Comparison of ENCODE assay signal across 24 cellular contexts in the genomic region with DNA sequence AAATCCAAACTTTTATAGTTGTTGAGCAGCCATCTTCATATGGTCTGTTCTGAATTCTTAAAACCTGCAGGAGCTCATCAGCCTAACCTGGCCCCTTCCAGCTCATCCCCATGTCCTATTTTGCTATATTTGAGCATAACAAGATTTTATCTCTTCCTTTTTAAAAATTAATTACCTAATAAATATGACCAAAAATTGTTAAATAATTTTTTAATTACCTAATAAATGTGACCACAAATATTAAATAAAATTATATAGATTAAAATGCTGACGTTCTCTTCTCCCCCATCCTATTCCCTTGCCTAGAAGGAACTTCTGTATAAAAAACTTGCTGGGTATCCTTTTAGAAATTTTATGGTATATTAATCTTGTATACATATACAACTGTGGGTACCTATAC. TPM values are rescaled to one million over a fixed set of nuclear protein-coding genes. Genes with fewer than 3 reads are reported as not detected.
DNase-seq lines count a peak whose midpoint lies in the region; ATAC-seq lines count a peak whose summit lies in the region.
"Had no signal": no experiment of that assay in that cellular context is flagged by ENCODE, and none has a peak within 500 bp of the region (broad histone marks: within the 10 kb centered on the region; RNA-seq: fewer than 3 reads in every experiment).

No MANE protein-coding gene starts in this region.

- peak overlapping the region; percentile 81 for H3K27ac ChIP-seq in CD4-positive, CD25-positive, alpha-beta regulatory T cell (ENCODE audit: insufficient read depth, low read length, poor library complexity, severe bottlenecking)
- H3K27ac ChIP-seq: 22Rv1, C4-2B, ovary, SJCRH30, upper lobe of left lung had no signal

- H3K27me3 Mint-ChIP-seq in T-helper 1 cell treated with Interleukin-12 subunit alpha and Interleukin-12 subunit beta and Interleukin-4 antibody, amounts not matched to agents 30 μg/mL and 1 μg/mL, for 36 hours (ENCODE audit: low read depth): no peaks in the 10 kb centered on the region
- H3K27me3 Mint-ChIP-seq in CD4-positive, CD25-positive, alpha-beta regulatory T cell: no peaks in the 10 kb centered on the region
- no peaks in the 10 kb centered on the region for H3K27me3 Mint-ChIP-seq in T-helper 17 cell
- H3K27me3 Mint-ChIP-seq in activated naive CD8-positive, alpha-beta T cell treated with anti-CD3 and anti-CD28 coated beads, Interleukin-2, amount 10 ng/mL, durations not matched to agents 7 days and 5 days: no peaks in the 10 kb centered on the region
- no peaks in the 10 kb centered on the region for H3K27me3 Mint-ChIP-seq in stimulated activated memory B cell treated with anti-CD40 and anti-IgM and Interleukin-4, amounts not matched to agents 10 μg/mL and 1 μg/mL and 100 μg/mL, for 72 hours
- H3K27me3 Mint-ChIP-seq: effector memory CD8-positive, alpha-beta T cell had no signal

- H3K4me3 ChIP-seq in CD4-positive, CD25-positive, alpha-beta regulatory T cell (ENCODE audit: low read depth, low read length): peak overlapping the region; percentile 92
- H3K4me3 ChIP-seq: ovary, SJCRH30, upper lobe of left lung had no signal

- H3K9me3 Mint-ChIP-seq in T-helper 1 cell treated with Interleukin-12 subunit alpha and Interleukin-12 subunit beta and Interleukin-4 antibody, amounts not matched to agents 30 μg/mL and 1 μg/mL, for 36 hours: no peaks in the 10 kb centered on the region
- no peaks in the 10 kb centered on the region for H3K9me3 Mint-ChIP-seq in CD4-positive, CD25-positive, alpha-beta regulatory T cell
- H3K9me3 Mint-ChIP-seq in activated naive CD8-positive, alpha-beta T cell treated with anti-CD3 and anti-CD28 coated beads, Interleukin-2, amount 10 ng/mL, durations not matched to agents 7 days and 5 days: no peaks in the 10 kb centered on the region
- H3K9me3 Mint-ChIP-seq in stimulated activated memory B cell treated with anti-CD40 and anti-IgM and Interleukin-4, amounts not matched to agents 10 μg/mL and 1 μg/mL and 100 μg/mL, for 72 hours: no peaks in the 10 kb centered on the region
- H3K9me3 Mint-ChIP-seq: effector memory CD8-positive, alpha-beta T cell had no signal

- no peaks in the 10 kb centered on the region for H3K9me3 ChIP-seq in CD4-positive, CD25-positive, alpha-beta regulatory T cell (ENCODE audit: control insufficient read depth in 2 of 2, low read length in 2 of 2)
- H3K9me3 ChIP-seq in T-helper 17 cell (ENCODE audit: control insufficient read depth, low read length, poor library complexity, severe bottlenecking): no peaks in the 10 kb centered on the region
- H3K9me3 ChIP-seq: ovary, SJCRH30, upper lobe of left lung had no signal

- ATAC-seq in CD4-positive, CD25-positive, alpha-beta regulatory T cell (ENCODE audit: low read depth in 2 of 2): no peak
- no peak for ATAC-seq in T-helper 17 cell
- no peak for ATAC-seq in activated naive CD8-positive, alpha-beta T cell treated with anti-CD3 and anti-CD28 coated beads, Interleukin-2, amount 10 ng/mL, durations not matched to agents 7 days and 5 days (ENCODE audit: low read depth)
- no peak for ATAC-seq in stimulated activated memory B cell treated with anti-CD40 and anti-IgM and Interleukin-4, amounts not matched to agents 10 μg/mL and 1 μg/mL and 100 μg/mL, for 72 hours
- ATAC-seq: left colon had no signal

- H3K27ac Mint-ChIP-seq in T-helper 1 cell treated with Interleukin-12 subunit alpha and Interleukin-12 subunit beta and Interleukin-4 antibody, amounts not matched to agents 30 μg/mL and 1 μg/mL, for 36 hours: peak overlapping the region; percentile 23
- peak overlapping the region; percentile 85 to 98 (median 95) for H3K27ac Mint-ChIP-seq in CD4-positive, CD25-positive, alpha-beta regulatory T cell
- peak overlapping the region; percentile 98 for H3K27ac Mint-ChIP-seq in T-helper 17 cell
- no peak overlapping the region for H3K27ac Mint-ChIP-seq in activated naive CD8-positive, alpha-beta T cell treated with anti-CD3 and anti-CD28 coated beads, Interleukin-2, amount 10 ng/mL, durations not matched to agents 7 days and 5 days
- no peak overlapping the region for H3K27ac Mint-ChIP-seq in stimulated activated memory B cell treated with anti-CD40 and anti-IgM and Interleukin-4, amounts not matched to agents 10 μg/mL and 1 μg/mL and 100 μg/mL, for 72 hours

- H3K4me3 Mint-ChIP-seq in T-helper 1 cell treated with Interleukin-12 subunit alpha and Interleukin-12 subunit beta and Interleukin-4 antibody, amounts not matched to agents 30 μg/mL and 1 μg/mL, for 36 hours: no peak overlapping the region
- H3K4me3 Mint-ChIP-seq in CD4-positive, CD25-positive, alpha-beta regulatory T cell: peak overlapping the region in 3 of 4 donors; percentile 63 to 82 (median 68)
- no peak overlapping the region for H3K4me3 Mint-ChIP-seq in T-helper 17 cell
- peak overlapping the region; percentile 55 for H3K4me3 Mint-ChIP-seq in activated naive CD8-positive, alpha-beta T cell treated with anti-CD3 and anti-CD28 coated beads, Interleukin-2, amount 10 ng/mL, durations not matched to agents 7 days and 5 days
- H3K4me3 Mint-ChIP-seq in stimulated activated memory B cell treated with anti-CD40 and anti-IgM and Interleukin-4, amounts not matched to agents 10 μg/mL and 1 μg/mL and 100 μg/mL, for 72 hours: no peak overlapping the region
- H3K4me3 Mint-ChIP-seq: nephron progenitor cell had no signal

- H3K36me3 ChIP-seq in CD4-positive, CD25-positive, alpha-beta regulatory T cell (ENCODE audit: control insufficient read depth, insufficient read depth, low read length): peaks cover 15% of the 10 kb centered on the region
- H3K36me3 ChIP-seq: ovary had no signal

- peaks cover 100% of the 10 kb centered on the region for H3K4me1 ChIP-seq in CD4-positive, CD25-positive, alpha-beta regulatory T cell (ENCODE audit: control insufficient read depth, insufficient read depth, low read length, poor library complexity, severe bottlenecking)

- POLR2A ChIA-PET in activated naive CD8-positive, alpha-beta T cell treated with anti-CD3 and anti-CD28 coated beads, Interleukin-2, amount 10 ng/mL, durations not matched to agents 7 days and 5 days (lab: Charles Lee): interaction anchor here (0.7 to 1.9 kb wide), 4 partner anchors 14 to 44 kb away, joined by 3 to 7 read pairs (median 5); partner anchors contain the start of gene OXNAD1

- H3K4me1 Mint-ChIP-seq in T-helper 1 cell treated with Interleukin-12 subunit alpha and Interleukin-12 subunit beta and Interleukin-4 antibody, amounts not matched to agents 30 μg/mL and 1 μg/mL, for 36 hours (ENCODE audit: low read depth): peaks cover 81% of the 10 kb centered on the region
- H3K4me1 Mint-ChIP-seq in CD4-positive, CD25-positive, alpha-beta regulatory T cell: peaks cover 49 to 91% (median 77%) of the 10 kb centered on the region in 4 donors
- peaks cover 69% of the 10 kb centered on the region for H3K4me1 Mint-ChIP-seq in T-helper 17 cell
- peaks cover 81% of the 10 kb centered on the region for H3K4me1 Mint-ChIP-seq in activated naive CD8-positive, alpha-beta T cell treated with anti-CD3 and anti-CD28 coated beads, Interleukin-2, amount 10 ng/mL, durations not matched to agents 7 days and 5 days
- peaks cover 36% of the 10 kb centered on the region for H3K4me1 Mint-ChIP-seq in stimulated activated memory B cell treated with anti-CD40 and anti-IgM and Interleukin-4, amounts not matched to agents 10 μg/mL and 1 μg/mL and 100 μg/mL, for 72 hours

- DNase-seq in T-helper 1 cell (no peak), T-helper 17 cell (no peak), NCI-H69 (lab: John Stamatoyannopoulos, UW) (no peak), 8988T (no peak)
- DNase-seq in CD4-positive, CD25-positive, alpha-beta regulatory T cell: no peak
- DNase-seq in activated naive CD8-positive, alpha-beta T cell treated with anti-CD3 and anti-CD28 coated beads, Interleukin-2, amount 10 ng/mL, durations not matched to agents 7 days and 5 days: no peak
- DNase-seq: activated CD4-positive, CD25-positive, alpha-beta regulatory T cell; cortex of kidney; effector memory CD8-positive, alpha-beta T cell; EL; GOT3; hypothalamus; left colon; NCI-H146; NCI-H446; NCI-H774; nephron progenitor cell; ovary; upper lobe of left lung had no signal

- peaks cover 77% of the 10 kb centered on the region for H3K36me3 Mint-ChIP-seq in T-helper 1 cell treated with Interleukin-12 subunit alpha and Interleukin-12 subunit beta and Interleukin-4 antibody, amounts not matched to agents 30 μg/mL and 1 μg/mL, for 36 hours (ENCODE audit: low read depth)
- peaks cover 61% of the 10 kb centered on the region for H3K36me3 Mint-ChIP-seq in CD4-positive, CD25-positive, alpha-beta regulatory T cell
- peaks cover 14% of the 10 kb centered on the region for H3K36me3 Mint-ChIP-seq in T-helper 17 cell (ENCODE audit: low read depth)
- H3K36me3 Mint-ChIP-seq in activated naive CD8-positive, alpha-beta T cell treated with anti-CD3 and anti-CD28 coated beads, Interleukin-2, amount 10 ng/mL, durations not matched to agents 7 days and 5 days: peaks cover 50% of the 10 kb centered on the region
- H3K36me3 Mint-ChIP-seq in stimulated activated memory B cell treated with anti-CD40 and anti-IgM and Interleukin-4, amounts not matched to agents 10 μg/mL and 1 μg/mL and 100 μg/mL, for 72 hours: peaks cover 67% of the 10 kb centered on the region

- no peaks in the 10 kb centered on the region for H3K27me3 ChIP-seq in CD4-positive, CD25-positive, alpha-beta regulatory T cell (ENCODE audit: control insufficient read depth, insufficient read depth, low read length)
- H3K27me3 ChIP-seq: ovary, SJCRH30, upper lobe of left lung had no signal

RNA-seq across cellular contexts. Expression of gene OXNAD1, which starts 43.7 kb away (rescaled TPM):
- 109 TPM for total RNA-seq in CD4-positive, CD25-positive, alpha-beta regulatory T cell
- 10 to 100 TPM; 31.1 to 67.1 (median 50.4) TPM for polyA plus RNA-seq in CD4-positive, CD25-positive, alpha-beta regulatory T cell
- 10 to 100 TPM; 73.1 to 89.3 TPM for total RNA-seq in T-helper 17 cell
- 10 to 100 TPM; 76.8 to 77.1 TPM for total RNA-seq in activated naive CD8-positive, alpha-beta T cell treated with anti-CD3 and anti-CD28 coated beads, Interleukin-2, amount 10 ng/mL, durations not matched to agents 7 days and 5 days

RNA-seq across cellular contexts. Expression of gene DPH3, which starts 44.0 kb away (rescaled TPM):
- 20.0 TPM for total RNA-seq in CD4-positive, CD25-positive, alpha-beta regulatory T cell
- polyA plus RNA-seq in CD4-positive, CD25-positive, alpha-beta regulatory T cell: 10 to 100 TPM; 19.6 to 30.0 (median 22.5) TPM
- total RNA-seq in T-helper 17 cell: 10 to 100 TPM; 16.1 to 22.8 TPM
- total RNA-seq in activated naive CD8-positive, alpha-beta T cell treated with anti-CD3 and anti-CD28 coated beads, Interleukin-2, amount 10 ng/mL, durations not matched to agents 7 days and 5 days: 10 to 100 TPM; 12.1 to 14.9 TPM

Comparison
In these comparisons a context has a peak if more than half of its experiments do, and no peak if none do; other contexts are left out.
1. H3K27ac Mint-ChIP-seq: peak in T-helper 1 cell treated with Interleukin-12 subunit alpha and Interleukin-12 subunit beta and Interleukin-4 antibody, amounts not matched to agents 30 μg/mL and 1 μg/mL, for 36 hours (single experiment), CD4-positive, CD25-positive, alpha-beta regulatory T cell (3 of 3) and T-helper 17 cell (single experiment); none in activated naive CD8-positive, alpha-beta T cell treated with anti-CD3 and anti-CD28 coated beads, Interleukin-2, amount 10 ng/mL, durations not matched to agents 7 days and 5 days (single experiment) and stimulated activated memory B cell treated with anti-CD40 and anti-IgM and Interleukin-4, amounts not matched to agents 10 μg/mL and 1 μg/mL and 100 μg/mL, for 72 hours (single experiment).
2. H3K4me3 Mint-ChIP-seq: peak in CD4-positive, CD25-positive, alpha-beta regulatory T cell (3 of 4) and activated naive CD8-positive, alpha-beta T cell treated with anti-CD3 and anti-CD28 coated beads, Interleukin-2, amount 10 ng/mL, durations not matched to agents 7 days and 5 days (single experiment); none in T-helper 1 cell treated with Interleukin-12 subunit alpha and Interleukin-12 subunit beta and Interleukin-4 antibody, amounts not matched to agents 30 μg/mL and 1 μg/mL, for 36 hours (single experiment), T-helper 17 cell (single experiment) and stimulated activated memory B cell treated with anti-CD40 and anti-IgM and Interleukin-4, amounts not matched to agents 10 μg/mL and 1 μg/mL and 100 μg/mL, for 72 hours (single experiment).